28 cellular contexts compared by ENCODE assay signal in the genomic region with DNA sequence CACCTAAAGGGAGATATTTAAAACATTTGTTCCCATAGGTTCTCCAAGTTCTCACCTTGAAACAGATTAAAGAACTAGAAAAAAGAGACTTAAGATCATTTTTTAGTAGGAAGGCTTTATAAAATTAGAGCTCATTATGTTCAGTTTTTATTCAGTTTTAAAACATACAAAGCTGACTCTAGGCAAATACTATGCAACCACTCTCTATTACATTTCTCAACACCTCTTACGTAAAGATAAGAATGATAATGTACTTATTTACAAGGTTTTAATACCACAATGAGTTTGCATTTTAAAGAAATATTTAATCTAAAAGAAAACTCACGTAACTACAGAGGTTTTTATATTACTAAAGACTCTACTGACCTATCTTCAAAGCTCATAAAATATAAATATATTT.
DNase-seq lines count a peak whose midpoint lies in the region; ATAC-seq, FAIRE-seq and TF ChIP-seq lines count a peak whose summit lies in the region.
"Had no signal": no experiment of that assay in that cellular context is flagged by ENCODE, and none has a peak within 500 bp of the region (broad histone marks: within the 10 kb centered on the region; RNA-seq: fewer than 3 reads in every experiment).

No MANE protein-coding gene starts in this region.

- H3K27ac Mint-ChIP-seq in naive thymus-derived CD4-positive, alpha-beta T cell, result no peak overlapping the region
- H3K27ac Mint-ChIP-seq in natural killer cell treated with Interleukin-12 subunit alpha and Interleukin-12 subunit beta and Interleukin-15 and Interleukin-18, amount 100 ng/mL, for 72 hours, result no peak overlapping the region
- H3K27ac Mint-ChIP-seq in activated naive CD4-positive, alpha-beta T cell treated with anti-CD3 and anti-CD28 coated beads for 36 hours, result no peak overlapping the region
- H3K27ac Mint-ChIP-seq: CD4-positive, alpha-beta T cell had no signal

- DNase-seq in AML-193 (lab: John Stamatoyannopoulos, UW) (peak; percentile 27 to 40), IMR-90 (no peak), epidermal melanocyte (ENCODE audit: insufficient read length, low spot score) (no peak), upper lobe of left lung (no peak)
- DNase-seq in naive thymus-derived CD4-positive, alpha-beta T cell, result no peak
- no peak for DNase-seq in natural killer cell treated with Interleukin-12 subunit alpha and Interleukin-12 subunit beta and Interleukin-15 and Interleukin-18, amount 100 ng/mL, for 72 hours (ENCODE audit: low spot score)
- DNase-seq in activated naive CD4-positive, alpha-beta T cell treated with anti-CD3 and anti-CD28 coated beads for 36 hours, result no peak
- DNase-seq: 8988T; ACHN; CD4-positive, alpha-beta T cell; GOT3; MM.1S; NCI-H1092 treated with DMSO at 0.1 percent for 48 hours; NCI-H1436; NCI-H187 treated with DMSO at 0.1 percent for 48 hours; NCI-H2171 treated with DMSO at 0.1 percent for 48 hours; NCI-H345; NCI-H524 treated with DMSO at 0.1 percent for 48 hours; NCI-H774; PC-3 had no signal

- H3K9ac ChIP-seq in IMR-90 (ENCODE audit: low read depth, low read length), result no peak overlapping the region
- H3K9ac ChIP-seq: BLaER1, KMS-11 had no signal

- peak; percentile 57 for FAIRE-seq in colon (lab: Jason Lieb, UNC)
- FAIRE-seq: D721Med, GM12878 had no signal

- no peak for ATAC-seq in IMR-90 (ENCODE audit: low read depth)
- ATAC-seq in naive thymus-derived CD4-positive, alpha-beta T cell, result peak; percentile 29
- ATAC-seq in natural killer cell treated with Interleukin-12 subunit alpha and Interleukin-12 subunit beta and Interleukin-15 and Interleukin-18, amount 100 ng/mL, for 72 hours, result no peak
- ATAC-seq in upper lobe of left lung (ENCODE audit: low FRiP score in 2 of 2), result no peak
- ATAC-seq: GM12878, PC-3, Right ventricle myocardium inferior had no signal

- no peak for TF ChIP-seq POLR2A in IMR-90 (IDR thresholded peaks at IDR 0.05; ENCODE audit: low read depth, low read length)
- no peak for TF ChIP-seq POLR2A in upper lobe of left lung (IDR thresholded peaks at IDR 0.05)

- H3K9me3 ChIP-seq in IMR-90 (ENCODE audit: control insufficient read depth, insufficient read depth, low read length) (no peaks in the 10 kb centered on the region), upper lobe of left lung (no peaks in the 10 kb centered on the region)
- no peaks in the 10 kb centered on the region for H3K9me3 ChIP-seq in naive thymus-derived CD4-positive, alpha-beta T cell (ENCODE audit: control insufficient read depth in 2 of 3, low read length in 3 of 3)
- H3K9me3 ChIP-seq: HAP-1, SJSA1 had no signal

- no peak for TF ChIP-seq RAD21 in IMR-90 (IDR thresholded peaks at IDR 0.05; ENCODE audit: low read length)

- TF ChIP-seq CTCF in IMR-90 (conservative IDR thresholded peaks at IDR 0.05; ENCODE audit: low read depth, low read length) (no peak), upper lobe of left lung (IDR thresholded peaks at IDR 0.05) (no peak)

- H3K36me3 Mint-ChIP-seq in naive thymus-derived CD4-positive, alpha-beta T cell, result peaks cover 4 to 46% (median 24%) of the 10 kb centered on the region in 5 donors
- peaks cover 6% of the 10 kb centered on the region for H3K36me3 Mint-ChIP-seq in natural killer cell treated with Interleukin-12 subunit alpha and Interleukin-12 subunit beta and Interleukin-15 and Interleukin-18, amount 100 ng/mL, for 72 hours
- peaks cover 23% of the 10 kb centered on the region for H3K36me3 Mint-ChIP-seq in activated naive CD4-positive, alpha-beta T cell treated with anti-CD3 and anti-CD28 coated beads for 36 hours (ENCODE audit: low read depth)

- no peaks in the 10 kb centered on the region for H3K27me3 Mint-ChIP-seq in naive thymus-derived CD4-positive, alpha-beta T cell
- H3K27me3 Mint-ChIP-seq in natural killer cell treated with Interleukin-12 subunit alpha and Interleukin-12 subunit beta and Interleukin-15 and Interleukin-18, amount 100 ng/mL, for 72 hours, result no peaks in the 10 kb centered on the region
- H3K27me3 Mint-ChIP-seq in activated naive CD4-positive, alpha-beta T cell treated with anti-CD3 and anti-CD28 coated beads for 36 hours (ENCODE audit: low read depth), result no peaks in the 10 kb centered on the region
- H3K27me3 Mint-ChIP-seq: CD4-positive, alpha-beta T cell had no signal

- no peak overlapping the region for H3K14ac ChIP-seq in IMR-90 (replicated peaks; ENCODE audit: low read depth, low read length)

- H3K27ac ChIP-seq in IMR-90 (ENCODE audit: insufficient read depth, low read length) (no peak overlapping the region), upper lobe of left lung (no peak overlapping the region)
- H3K27ac ChIP-seq in naive thymus-derived CD4-positive, alpha-beta T cell (ENCODE audit: low read depth, low read length), result no peak overlapping the region
- H3K27ac ChIP-seq: BLaER1, KMS-11, SJSA1 had no signal

- intact Hi-C loops in IMR-90 (cut with micrococcal nuclease), result no loop called here
- intact Hi-C loops in naive thymus-derived CD4-positive, alpha-beta T cell (cut with micrococcal nuclease), result no loop called here
- intact Hi-C loops in activated naive CD4-positive, alpha-beta T cell treated with anti-CD3 and anti-CD28 coated beads for 36 hours (cut with micrococcal nuclease), result no loop called here

- no peak overlapping the region for H3K4me3 ChIP-seq in IMR-90 (ENCODE audit: insufficient read depth, low read depth, low read length)
- H3K4me3 ChIP-seq in naive thymus-derived CD4-positive, alpha-beta T cell (ENCODE audit: low read length), result no peak overlapping the region
- H3K4me3 ChIP-seq in upper lobe of left lung, result no peak overlapping the region
- H3K4me3 ChIP-seq: BLaER1, GM12878, HAP-1, SJSA1 had no signal

- H3K36me3 ChIP-seq in IMR-90 (ENCODE audit: control insufficient read depth, insufficient read depth, low read length), result peaks cover 10% of the 10 kb centered on the region
- H3K36me3 ChIP-seq in naive thymus-derived CD4-positive, alpha-beta T cell (ENCODE audit: control insufficient read depth in 2 of 3, insufficient read depth in 3 of 3, low read length in 3 of 3), result peaks cover 0 to 15% (median 4%) of the 10 kb centered on the region in 3 experiments
- peaks cover 0 to 12% (median 8%) of the 10 kb centered on the region in 4 donors for H3K36me3 ChIP-seq in upper lobe of left lung

- CTCF ChIA-PET in IMR-90 (lab: Yijun Ruan, JAX), result no interaction called here
- CTCF ChIA-PET in naive thymus-derived CD4-positive, alpha-beta T cell (lab: Charles Lee), result no interaction called here
- CTCF ChIA-PET in activated naive CD4-positive, alpha-beta T cell treated with anti-CD3 and anti-CD28 coated beads for 36 hours (lab: Charles Lee), result no interaction called here

- no peak overlapping the region for H3K4me2 ChIP-seq in IMR-90 (ENCODE audit: low read depth, low read length)
- H3K4me2 ChIP-seq: BLaER1, KMS-11 had no signal

- H3K27me3 ChIP-seq in IMR-90 (ENCODE audit: control insufficient read depth, insufficient read depth, low read length) (no peaks in the 10 kb centered on the region), upper lobe of left lung (no peaks in the 10 kb centered on the region)
- H3K27me3 ChIP-seq in naive thymus-derived CD4-positive, alpha-beta T cell (ENCODE audit: control insufficient read depth in 2 of 2, insufficient read depth in 2 of 2, low read length in 2 of 2), result no peaks in the 10 kb centered on the region
- H3K27me3 ChIP-seq: BLaER1, SJSA1 had no signal

- H3K9me3 Mint-ChIP-seq in naive thymus-derived CD4-positive, alpha-beta T cell, result no peaks in the 10 kb centered on the region
- no peaks in the 10 kb centered on the region for H3K9me3 Mint-ChIP-seq in natural killer cell treated with Interleukin-12 subunit alpha and Interleukin-12 subunit beta and Interleukin-15 and Interleukin-18, amount 100 ng/mL, for 72 hours
- H3K9me3 Mint-ChIP-seq in activated naive CD4-positive, alpha-beta T cell treated with anti-CD3 and anti-CD28 coated beads for 36 hours, result no peaks in the 10 kb centered on the region
- H3K9me3 Mint-ChIP-seq: CD4-positive, alpha-beta T cell had no signal

- no peak overlapping the region for H2BK120ac ChIP-seq in IMR-90 (ENCODE audit: low read depth, low read length)

- no peak overlapping the region for H4K8ac ChIP-seq in IMR-90 (ENCODE audit: low read depth in 2 of 2, low read length in 2 of 2)

- H3K4me3 Mint-ChIP-seq in naive thymus-derived CD4-positive, alpha-beta T cell, result no peak overlapping the region
- H3K4me3 Mint-ChIP-seq in natural killer cell treated with Interleukin-12 subunit alpha and Interleukin-12 subunit beta and Interleukin-15 and Interleukin-18, amount 100 ng/mL, for 72 hours, result no peak overlapping the region
- no peak overlapping the region for H3K4me3 Mint-ChIP-seq in activated naive CD4-positive, alpha-beta T cell treated with anti-CD3 and anti-CD28 coated beads for 36 hours
- H3K4me3 Mint-ChIP-seq: CD4-positive, alpha-beta T cell had no signal

- no peak overlapping the region for H2AFZ ChIP-seq in IMR-90 (replicated peaks; ENCODE audit: low read length, poor library complexity)

- WGBS in IMR-90 (ENCODE audit: extremely low coverage in 2 of 2, insufficient read length in 1 of 2), 2 experiments, result no CpG with 5 or more reads among the region's 2 CpGs
- 42 to 66% methylated on average over 2 of the region's 2 CpGs for WGBS in upper lobe of left lung, 2 donors

- POLR2A ChIA-PET in IMR-90 (lab: Charles Lee; ENCODE audit: unreplicated experiment), result no interaction called here
- POLR2A ChIA-PET in naive thymus-derived CD4-positive, alpha-beta T cell (lab: Charles Lee), result no interaction called here

- H4K5ac ChIP-seq in IMR-90 (ENCODE audit: low read depth, low read length), result no peak overlapping the region

- H3K56ac ChIP-seq in IMR-90 (ENCODE audit: extremely low read depth, insufficient read depth, low read length), result no peak overlapping the region

- H2BK20ac ChIP-seq in IMR-90 (ENCODE audit: low read depth, low read length), result no peak overlapping the region

- dilution Hi-C loops in IMR-90 (cut with HindIII; ENCODE audit: low sequenced_read_pairs, unreplicated experiment), result no loop called here

- H4K20me1 ChIP-seq in IMR-90 (ENCODE audit: insufficient read depth, low read length), result peaks cover 8% of the 10 kb centered on the region; the same call in 1 of the 2 replicates

- H2AK5ac ChIP-seq in IMR-90 (ENCODE audit: low read depth, low read length), result no peak overlapping the region

- no peak for TF ChIP-seq EP300 in upper lobe of left lung (IDR thresholded peaks at IDR 0.05)

- H3K4me1 ChIP-seq in IMR-90 (ENCODE audit: control insufficient read depth, insufficient read depth, low read length) (no peaks in the 10 kb centered on the region), upper lobe of left lung (peaks cover 0 to 27% (median 15%) of the 10 kb centered on the region in 4 donors)
- H3K4me1 ChIP-seq in naive thymus-derived CD4-positive, alpha-beta T cell (ENCODE audit: control insufficient read depth in 2 of 2, insufficient read depth in 2 of 2, low read length in 2 of 2), result peaks cover 0 to 4% of the 10 kb centered on the region in 2 donors
- H3K4me1 ChIP-seq: SJSA1 had no signal

- no peak overlapping the region for H4K91ac ChIP-seq in IMR-90 (ENCODE audit: insufficient read depth, low read depth, low read length)

- H3K18ac ChIP-seq in IMR-90 (ENCODE audit: low read depth, low read length), result no peak overlapping the region

- H3K4ac ChIP-seq in IMR-90 (ENCODE audit: low read depth, low read length), result no peak overlapping the region

- H3K9me1 ChIP-seq in IMR-90 (ENCODE audit: insufficient read depth, low read length), result no peaks in the 10 kb centered on the region

- no peak overlapping the region for H3K23ac ChIP-seq in IMR-90 (ENCODE audit: low read depth, low read length)

- no TSS peak for BruUV-seq in IMR-90 (replicated peaks; lab: Mats Ljungman, UMichigan)

- H3K79me1 ChIP-seq in IMR-90 (ENCODE audit: low read depth in 1 of 2, low read length in 2 of 2), result peaks cover 32 to 37% of the 10 kb centered on the region in 2 experiments

- no peak overlapping the region for H2AK9ac ChIP-seq in IMR-90 (replicated peaks; ENCODE audit: low read depth, low read length, poor library complexity)

- H3K4me1 Mint-ChIP-seq in naive thymus-derived CD4-positive, alpha-beta T cell, result peaks cover 5 to 40% (median 38%) of the 10 kb centered on the region in 7 donors
- H3K4me1 Mint-ChIP-seq in natural killer cell treated with Interleukin-12 subunit alpha and Interleukin-12 subunit beta and Interleukin-15 and Interleukin-18, amount 100 ng/mL, for 72 hours (ENCODE audit: low read depth in 2 of 2), result peaks cover 22 to 29% of the 10 kb centered on the region in 2 donors
- H3K4me1 Mint-ChIP-seq in activated naive CD4-positive, alpha-beta T cell treated with anti-CD3 and anti-CD28 coated beads for 36 hours (ENCODE audit: low read depth), result peaks cover 26% of the 10 kb centered on the region

- H2BK15ac ChIP-seq in IMR-90 (ENCODE audit: low read depth, low read length), result no peak overlapping the region

- in situ Hi-C loops in IMR-90 (cut with MboI; ENCODE audit: low sequenced_read_pairs), result no loop called here

- H2BK5ac ChIP-seq in IMR-90 (ENCODE audit: low read depth, low read length, poor library complexity, severe bottlenecking), result no peak overlapping the region

Comparison
In these comparisons a context has a peak if more than half of its experiments do, and no peak if none do; other contexts are left out.
1. DNase-seq: peak in AML-193 (2 of 2); none in IMR-90 (single experiment), naive thymus-derived CD4-positive, alpha-beta T cell (0 of 9), natural killer cell treated with Interleukin-12 subunit alpha and Interleukin-12 subunit beta and Interleukin-15 and Interleukin-18, amount 100 ng/mL, for 72 hours (single experiment), activated naive CD4-positive, alpha-beta T cell treated with anti-CD3 and anti-CD28 coated beads for 36 hours (single experiment), epidermal melanocyte (single experiment) and upper lobe of left lung (0 of 2).